Comparison of ENCODE assay signal across 25 cellular contexts in genomic region chrX:30883141-30883540, GRCh38.
"Had no signal": no experiment of that assay in that cellular context is flagged by ENCODE, and none has a peak within 500 bp of the region (broad histone marks: within the 10 kb centered on the region; RNA-seq: fewer than 3 reads in every experiment).

No MANE protein-coding gene starts in this region.

- H3K27ac ChIP-seq: epithelial cell of prostate, esophagus muscularis mucosa, gastrocnemius medialis, left lung, neural progenitor cell, pancreas, thoracic aorta, transverse colon, vagina had no signal

- H3K27me3 ChIP-seq: esophagus muscularis mucosa, gastrocnemius medialis, left lung, neural progenitor cell, pancreas, transverse colon, vagina had no signal

- ATAC-seq: effector memory CD8-positive, alpha-beta T cell; gastrocnemius medialis; left lung; natural killer cell treated with Interleukin-12 subunit alpha and Interleukin-12 subunit beta and Interleukin-15 and Interleukin-18, amount 100 ng/mL, for 72 hours; pancreas; stimulated activated naive CD8-positive, alpha-beta T cell treated with anti-CD3 and anti-CD28 coated beads, Interleukin-15, Interleukin-2, amounts not matched to agents 100 U/mL and 50 U/mL, for 24 hours had no signal

- H3K36me3 ChIP-seq: esophagus muscularis mucosa, gastrocnemius medialis, left lung, neural progenitor cell, pancreas, thoracic aorta, transverse colon, vagina had no signal

- DNase-seq: cerebellar nuclear complex; effector memory CD8-positive, alpha-beta T cell; gastrocnemius medialis; glutamatergic neuron; immature natural killer cell; left lung; mesenchymal stem cell; midbrain; nucleus accumbens; pancreas; stimulated activated CD4-positive, alpha-beta T cell treated with anti-CD3 and anti-CD28 coated beads, Interleukin-2, amount 100 ng/mL, for 48 hours; stimulated activated naive CD8-positive, alpha-beta T cell treated with anti-CD3 and anti-CD28 coated beads, Interleukin-15, Interleukin-2, amounts not matched to agents 100 U/mL and 50 U/mL, for 24 hours; transverse colon had no signal

- H3K4me1 ChIP-seq: neural progenitor cell had no signal

- H3K9me3 ChIP-seq: esophagus muscularis mucosa, gastrocnemius medialis, left lung, pancreas, thoracic aorta, transverse colon, vagina had no signal

- H3K27me3 Mint-ChIP-seq: dendritic cell treated with granulocyte-macrophage colony-stimulating factor and Interleukin-4, amounts not matched to agents 40 ng/mL and 50 ng/mL, for 4 days; effector memory CD8-positive, alpha-beta T cell; natural killer cell treated with Interleukin-12 subunit alpha and Interleukin-12 subunit beta and Interleukin-15 and Interleukin-18, amount 100 ng/mL, for 72 hours; progenitor cell of endocrine pancreas had no signal

- H3K36me3 Mint-ChIP-seq: immature natural killer cell; natural killer cell treated with Interleukin-12 subunit alpha and Interleukin-12 subunit beta and Interleukin-15 and Interleukin-18, amount 100 ng/mL, for 72 hours; neural progenitor cell had no signal

- H3K4me3 Mint-ChIP-seq: dendritic cell treated with granulocyte-macrophage colony-stimulating factor and Interleukin-4, amounts not matched to agents 40 ng/mL and 50 ng/mL, for 4 days; effector memory CD8-positive, alpha-beta T cell; immature natural killer cell; neural progenitor cell had no signal

- H3K9me3 Mint-ChIP-seq: dendritic cell treated with granulocyte-macrophage colony-stimulating factor and Interleukin-4, amounts not matched to agents 40 ng/mL and 50 ng/mL, for 4 days; effector memory CD8-positive, alpha-beta T cell; immature natural killer cell; natural killer cell treated with Interleukin-12 subunit alpha and Interleukin-12 subunit beta and Interleukin-15 and Interleukin-18, amount 100 ng/mL, for 72 hours; neural progenitor cell had no signal

- FAIRE-seq: colon, keratinocyte had no signal

- H3K4me3 ChIP-seq: esophagus muscularis mucosa, gastrocnemius medialis, left lung, lung, neural progenitor cell, pancreas, smooth muscle cell, thoracic aorta, transverse colon, vagina had no signal

- H3K27ac Mint-ChIP-seq: dendritic cell treated with granulocyte-macrophage colony-stimulating factor and Interleukin-4, amounts not matched to agents 40 ng/mL and 50 ng/mL, for 4 days; effector memory CD8-positive, alpha-beta T cell; immature natural killer cell; natural killer cell treated with Interleukin-12 subunit alpha and Interleukin-12 subunit beta and Interleukin-15 and Interleukin-18, amount 100 ng/mL, for 72 hours; neural progenitor cell; progenitor cell of endocrine pancreas had no signal
